Comparison of ENCODE assay signal across 7 cellular contexts in genomic region chr6:74574794-74575193, GRCh38.
DNase-seq lines count a peak whose midpoint lies in the region; ATAC-seq, FAIRE-seq and TF ChIP-seq lines count a peak whose summit lies in the region.

No MANE protein-coding gene starts in this region.

- H2AFZ ChIP-seq in SU-DHL-6 (ENCODE audit: low read depth, low read length, severe bottlenecking) = no peak overlapping the region

- ATAC-seq in HG03354 (IDR thresholded peaks at IDR 0.05; ENCODE audit: poor library complexity, severe bottlenecking, unreplicated experiment) = peak; percentile 48
- ATAC-seq in left colon = peak; percentile 63
- no peak for ATAC-seq in GM19463 (IDR thresholded peaks at IDR 0.05; ENCODE audit: unreplicated experiment)
- no peak for ATAC-seq in stimulated activated naive CD8-positive, alpha-beta T cell treated with anti-CD3 and anti-CD28 coated beads, Interleukin-15, amount 100 ng/mL, for 72 hours

- TF ChIP-seq POLR2A in GM12891 (IDR thresholded peaks at IDR 0.05; ENCODE audit: low read depth, low read length) = no peak

- H3K9ac ChIP-seq in SU-DHL-6 (ENCODE audit: low read length) = no peak overlapping the region

- peak; percentile 42 for TF ChIP-seq CTCF in SU-DHL-6 (IDR thresholded peaks at IDR 0.05; ENCODE audit: insufficient read depth, low read length, poor library complexity, severe bottlenecking)

- H3K27ac Mint-ChIP-seq in stimulated activated naive CD8-positive, alpha-beta T cell treated with anti-CD3 and anti-CD28 coated beads, Interleukin-15, amount 100 ng/mL, for 72 hours = no peak overlapping the region

- H3K27me3 Mint-ChIP-seq in stimulated activated naive CD8-positive, alpha-beta T cell treated with anti-CD3 and anti-CD28 coated beads, Interleukin-15, amount 100 ng/mL, for 72 hours = no peaks in the 10 kb centered on the region

- H3K27ac ChIP-seq in SU-DHL-6 (ENCODE audit: low read depth, low read length) = no peak overlapping the region

- no peaks in the 10 kb centered on the region for H3K4me1 Mint-ChIP-seq in stimulated activated naive CD8-positive, alpha-beta T cell treated with anti-CD3 and anti-CD28 coated beads, Interleukin-15, amount 100 ng/mL, for 72 hours

- H3K4me2 ChIP-seq in SU-DHL-6 (ENCODE audit: low read depth, low read length, poor library complexity, severe bottlenecking) = no peak overlapping the region

- DNase-seq in GM12891 (ENCODE audit: insufficient read length, low spot score) (no peak), left colon (no peak)
- DNase-seq in stimulated activated CD4-positive, alpha-beta T cell treated with anti-CD3 and anti-CD28 coated beads, Interleukin-4, amount 100 ng/mL, for 4 hours = no peak
- no peak for DNase-seq in stimulated activated naive CD8-positive, alpha-beta T cell treated with anti-CD3 and anti-CD28 coated beads, Interleukin-15, amount 100 ng/mL, for 72 hours

- H3K9me3 Mint-ChIP-seq in stimulated activated naive CD8-positive, alpha-beta T cell treated with anti-CD3 and anti-CD28 coated beads, Interleukin-15, amount 100 ng/mL, for 72 hours = no peaks in the 10 kb centered on the region

- no peaks in the 10 kb centered on the region for H3K9me3 ChIP-seq in SU-DHL-6 (ENCODE audit: insufficient read depth, low read length)

- no peak overlapping the region for H3K4me3 ChIP-seq in SU-DHL-6 (ENCODE audit: insufficient read depth, low read length, poor library complexity, severe bottlenecking)

- no peaks in the 10 kb centered on the region for H4K20me1 ChIP-seq in SU-DHL-6 (ENCODE audit: low read depth, low read length)

- no peak overlapping the region for H3K4me3 Mint-ChIP-seq in stimulated activated naive CD8-positive, alpha-beta T cell treated with anti-CD3 and anti-CD28 coated beads, Interleukin-15, amount 100 ng/mL, for 72 hours

- intact Hi-C loops in left colon (cut with DNase I, micrococcal nuclease) = no loop called here

- no peaks in the 10 kb centered on the region for H3K27me3 ChIP-seq in SU-DHL-6 (ENCODE audit: low read length)

- no peaks in the 10 kb centered on the region for H3K36me3 ChIP-seq in SU-DHL-6 (ENCODE audit: low read length)

- no peaks in the 10 kb centered on the region for H3K79me2 ChIP-seq in SU-DHL-6 (ENCODE audit: insufficient read depth, low read length)

- H3F3A ChIP-seq in SU-DHL-6 (ENCODE audit: insufficient read depth) = no peaks in the 10 kb centered on the region

- H3K9me2 ChIP-seq in SU-DHL-6 (replicated peaks; ENCODE audit: insufficient read depth, low read length) = no peaks in the 10 kb centered on the region

- FAIRE-seq in GM12891 (lab: Jason Lieb, UNC) = peak; percentile 38

TF ChIP-seq in GM12891, 5 proteins besides CTCF, POLR2A, EP300 and RAD21:
- TF ChIP-seq POLR2AphosphoS5 (IDR thresholded peaks at IDR 0.05; ENCODE audit: low read depth, low read length) = no peak
- no peak for TF ChIP-seq SPI1 (IDR thresholded peaks at IDR 0.05; ENCODE audit: low read depth, low read length)
- no peak for TF ChIP-seq TAF1 (IDR thresholded peaks at IDR 0.05; ENCODE audit: low read depth, low read length)
- no peak for TF ChIP-seq PAX5 (IDR thresholded peaks at IDR 0.05; ENCODE audit: insufficient read depth, low read length, severe bottlenecking)
- no peak for TF ChIP-seq POU2F2 (IDR thresholded peaks at IDR 0.05; ENCODE audit: low read depth, low read length)

Comparison
In these comparisons a context has a peak if more than half of its experiments do, and no peak if none do; other contexts are left out.
1. ATAC-seq: peak in HG03354 (single experiment) and left colon (single experiment); none in GM19463 (single experiment) and stimulated activated naive CD8-positive, alpha-beta T cell treated with anti-CD3 and anti-CD28 coated beads, Interleukin-15, amount 100 ng/mL, for 72 hours (single experiment).